10 cellular contexts compared by ENCODE assay signal in genomic region chr4:123811763-123812390, GRCh38.
DNase-seq lines count a peak whose midpoint lies in the region; ATAC-seq lines count a peak whose summit lies in the region.
"Had no signal": no experiment of that assay in that cellular context is flagged by ENCODE, and none has a peak within 500 bp of the region (broad histone marks: within the 10 kb centered on the region; RNA-seq: fewer than 3 reads in every experiment).

No MANE protein-coding gene starts in this region.

- H3K27me3 Mint-ChIP-seq in dendritic cell treated with granulocyte-macrophage colony-stimulating factor and Interleukin-4, amounts not matched to agents 40 ng/mL and 50 ng/mL, for 4 days: peaks cover 2% of the 10 kb centered on the region
- H3K27me3 Mint-ChIP-seq: activated CD8-positive, alpha-beta T cell treated with anti-CD3 and anti-CD28 coated beads for 36 hours had no signal

- H3K9me3 Mint-ChIP-seq in dendritic cell treated with granulocyte-macrophage colony-stimulating factor and Interleukin-4, amounts not matched to agents 40 ng/mL and 50 ng/mL, for 4 days: no peaks in the 10 kb centered on the region
- H3K9me3 Mint-ChIP-seq: activated CD8-positive, alpha-beta T cell treated with anti-CD3 and anti-CD28 coated beads for 36 hours had no signal

- peak overlapping the region; percentile 74 for H3K4me3 Mint-ChIP-seq in dendritic cell treated with granulocyte-macrophage colony-stimulating factor and Interleukin-4, amounts not matched to agents 40 ng/mL and 50 ng/mL, for 4 days
- H3K4me3 Mint-ChIP-seq: activated CD8-positive, alpha-beta T cell treated with anti-CD3 and anti-CD28 coated beads for 36 hours had no signal

- H3K36me3 Mint-ChIP-seq in dendritic cell treated with granulocyte-macrophage colony-stimulating factor and Interleukin-4, amounts not matched to agents 40 ng/mL and 50 ng/mL, for 4 days (ENCODE audit: low read depth): no peaks in the 10 kb centered on the region

- H3K27ac Mint-ChIP-seq in dendritic cell treated with granulocyte-macrophage colony-stimulating factor and Interleukin-4, amounts not matched to agents 40 ng/mL and 50 ng/mL, for 4 days: peak overlapping the region; percentile 78
- H3K27ac Mint-ChIP-seq: activated CD8-positive, alpha-beta T cell treated with anti-CD3 and anti-CD28 coated beads for 36 hours had no signal

- ATAC-seq in HG03342 (IDR thresholded peaks at IDR 0.05; ENCODE audit: unreplicated experiment) (peak; percentile 68), GM19397 (IDR thresholded peaks at IDR 0.05; ENCODE audit: unreplicated experiment) (no peak)
- ATAC-seq: activated CD8-positive, alpha-beta T cell treated with anti-CD3 and anti-CD28 coated beads for 36 hours had no signal

- in situ Hi-C loops in G401 (cut with HindIII; ENCODE audit: low sequenced_read_pairs): loop anchor here (5.0 kb wide), 1 partner anchor 35 kb away; no protein-coding TSS in a partner anchor

- H3K4me1 Mint-ChIP-seq in dendritic cell treated with granulocyte-macrophage colony-stimulating factor and Interleukin-4, amounts not matched to agents 40 ng/mL and 50 ng/mL, for 4 days (ENCODE audit: low read depth): peaks cover 18% of the 10 kb centered on the region

- H3K4me3 ChIP-seq in skin epidermis: peak overlapping the region in 1 of 7 experiments; percentile 9

- intact Hi-C loops in dendritic cell treated with granulocyte-macrophage colony-stimulating factor and Interleukin-4, amounts not matched to agents 40 ng/mL and 50 ng/mL, for 4 days (cut with micrococcal nuclease): loop anchor here (5.0 kb wide), 1 partner anchor 900 kb away; the partner anchor contains the start of gene ANKRD50

- H3K27ac ChIP-seq in skin epidermis: peak overlapping the region in 19 of 21 experiments; percentile 14 to 84 (median 67)

- peak; percentile 22 for DNase-seq in NCI-H1092 treated with DMSO at 0.1 percent for 48 hours (lab: John Stamatoyannopoulos, UW)
- no peak for DNase-seq in NCI-H1092 (lab: John Stamatoyannopoulos, UW)
- DNase-seq in G401 (ENCODE audit: low spot score): no peak
- DNase-seq in stimulated activated CD4-positive, alpha-beta T cell treated with anti-CD3 and anti-CD28 coated beads, Interleukin-4, amount 100 ng/mL, for 24 hours: no peak
- DNase-seq: activated CD8-positive, alpha-beta T cell treated with anti-CD3 and anti-CD28 coated beads for 36 hours; upper lobe of left lung had no signal
